ENCODE assay signal across 9 cellular contexts in genomic region chr2:98909381-98910211, GRCh38. TPM values are rescaled to one million over a fixed set of nuclear protein-coding genes. Genes with fewer than 3 reads are reported as not detected.
DNase-seq lines count a peak whose midpoint lies in the region; ATAC-seq lines count a peak whose summit lies in the region.
"Had no signal": no experiment of that assay in that cellular context is flagged by ENCODE, and none has a peak within 500 bp of the region (broad histone marks: within the 10 kb centered on the region; RNA-seq: fewer than 3 reads in every experiment).

No MANE protein-coding gene starts in this region.

- no peaks in the 10 kb centered on the region for H3K9me3 Mint-ChIP-seq in activated T-helper 2 cell treated with anti-CD3 and anti-CD28 coated beads, Interferon-gamma antibody, Interleukin-2, Interleukin-4, amounts not matched to agents 10 μg/mL and 5 μg/mL and 100 μg/mL, durations not matched to agents 14 hours and 24 hours and 36 hours
- H3K9me3 Mint-ChIP-seq in stimulated activated memory B cell treated with anti-CD40 and anti-IgM and Interleukin-4, amounts not matched to agents 10 μg/mL and 1 μg/mL and 100 μg/mL, for 72 hours, result no peaks in the 10 kb centered on the region

- peak; percentile 62 for ATAC-seq in stimulated activated memory B cell treated with anti-CD40 and anti-IgM and Interleukin-4, amounts not matched to agents 10 μg/mL and 1 μg/mL and 100 μg/mL, for 72 hours
- no peak for ATAC-seq in HG03469 (IDR thresholded peaks at IDR 0.05; ENCODE audit: unreplicated experiment)
- no peak for ATAC-seq in HG03439 (IDR thresholded peaks at IDR 0.05; ENCODE audit: unreplicated experiment)
- ATAC-seq: foreskin keratinocyte had no signal

- peak overlapping the region; percentile 9 for H3K4me3 Mint-ChIP-seq in activated T-helper 2 cell treated with anti-CD3 and anti-CD28 coated beads, Interferon-gamma antibody, Interleukin-2, Interleukin-4, amounts not matched to agents 10 μg/mL and 5 μg/mL and 100 μg/mL, durations not matched to agents 14 hours and 24 hours and 36 hours (ENCODE audit: low read depth)
- H3K4me3 Mint-ChIP-seq in stimulated activated memory B cell treated with anti-CD40 and anti-IgM and Interleukin-4, amounts not matched to agents 10 μg/mL and 1 μg/mL and 100 μg/mL, for 72 hours, result peak overlapping the region; percentile 35

- DNase-seq in DMS79 treated with DMSO at 0.1 percent for 48 hours (lab: John Stamatoyannopoulos, UW) (peak; percentile 98), NCI-H146 (lab: John Stamatoyannopoulos, UW) (peak; percentile 98), iPS DF 19.7 (ENCODE audit: low read depth, low spot score) (peak; percentile 47)
- no peak for DNase-seq in activated T-helper 2 cell treated with anti-CD3 and anti-CD28 coated beads, Interferon-gamma antibody, Interleukin-2, Interleukin-4, amounts not matched to agents 10 μg/mL and 5 μg/mL and 100 μg/mL, durations not matched to agents 14 hours and 24 hours and 36 hours (ENCODE audit: low spot score)
- DNase-seq in central memory CD4-positive, alpha-beta T cell, result no peak

- peaks cover 29% of the 10 kb centered on the region for H3K4me1 Mint-ChIP-seq in activated T-helper 2 cell treated with anti-CD3 and anti-CD28 coated beads, Interferon-gamma antibody, Interleukin-2, Interleukin-4, amounts not matched to agents 10 μg/mL and 5 μg/mL and 100 μg/mL, durations not matched to agents 14 hours and 24 hours and 36 hours (ENCODE audit: low read depth)
- peaks cover 31% of the 10 kb centered on the region for H3K4me1 Mint-ChIP-seq in stimulated activated memory B cell treated with anti-CD40 and anti-IgM and Interleukin-4, amounts not matched to agents 10 μg/mL and 1 μg/mL and 100 μg/mL, for 72 hours

- peak overlapping the region; percentile 10 for H3K27ac Mint-ChIP-seq in activated T-helper 2 cell treated with anti-CD3 and anti-CD28 coated beads, Interferon-gamma antibody, Interleukin-2, Interleukin-4, amounts not matched to agents 10 μg/mL and 5 μg/mL and 100 μg/mL, durations not matched to agents 14 hours and 24 hours and 36 hours
- peak overlapping the region; percentile 17 for H3K27ac Mint-ChIP-seq in stimulated activated memory B cell treated with anti-CD40 and anti-IgM and Interleukin-4, amounts not matched to agents 10 μg/mL and 1 μg/mL and 100 μg/mL, for 72 hours

- no peaks in the 10 kb centered on the region for H3K36me3 Mint-ChIP-seq in activated T-helper 2 cell treated with anti-CD3 and anti-CD28 coated beads, Interferon-gamma antibody, Interleukin-2, Interleukin-4, amounts not matched to agents 10 μg/mL and 5 μg/mL and 100 μg/mL, durations not matched to agents 14 hours and 24 hours and 36 hours (ENCODE audit: low read depth)
- H3K36me3 Mint-ChIP-seq in stimulated activated memory B cell treated with anti-CD40 and anti-IgM and Interleukin-4, amounts not matched to agents 10 μg/mL and 1 μg/mL and 100 μg/mL, for 72 hours, result no peaks in the 10 kb centered on the region

- H3K27me3 Mint-ChIP-seq in activated T-helper 2 cell treated with anti-CD3 and anti-CD28 coated beads, Interferon-gamma antibody, Interleukin-2, Interleukin-4, amounts not matched to agents 10 μg/mL and 5 μg/mL and 100 μg/mL, durations not matched to agents 14 hours and 24 hours and 36 hours (ENCODE audit: low read depth), result peaks cover 24% of the 10 kb centered on the region
- H3K27me3 Mint-ChIP-seq in stimulated activated memory B cell treated with anti-CD40 and anti-IgM and Interleukin-4, amounts not matched to agents 10 μg/mL and 1 μg/mL and 100 μg/mL, for 72 hours, result peaks cover 61% of the 10 kb centered on the region

- intact Hi-C loops in activated T-helper 2 cell treated with anti-CD3 and anti-CD28 coated beads, Interferon-gamma antibody, Interleukin-2, Interleukin-4, amounts not matched to agents 10 μg/mL and 5 μg/mL and 100 μg/mL, durations not matched to agents 14 hours and 24 hours and 36 hours (cut with micrococcal nuclease), result no loop called here

RNA-seq across cellular contexts. Expression of gene CRACDL, which starts 26.4 kb away (rescaled TPM):
- 0.37 and 0.55 TPM in 2 replicates for total RNA-seq in activated T-helper 2 cell treated with anti-CD3 and anti-CD28 coated beads, Interferon-gamma antibody, Interleukin-2, Interleukin-4, amounts not matched to agents 10 μg/mL and 5 μg/mL and 100 μg/mL, durations not matched to agents 14 hours and 24 hours and 36 hours

Comparison
In these comparisons a context has a peak if more than half of its experiments do, and no peak if none do; other contexts are left out.
1. DNase-seq: peak in DMS79 treated with DMSO at 0.1 percent for 48 hours (single experiment), NCI-H146 (single experiment) and iPS DF 19.7 (single experiment); none in activated T-helper 2 cell treated with anti-CD3 and anti-CD28 coated beads, Interferon-gamma antibody, Interleukin-2, Interleukin-4, amounts not matched to agents 10 μg/mL and 5 μg/mL and 100 μg/mL, durations not matched to agents 14 hours and 24 hours and 36 hours (single experiment) and central memory CD4-positive, alpha-beta T cell (single experiment).